32 cellular contexts compared by ENCODE assay signal in genomic region chr3:168926426-168926825, GRCh38.
"Had no signal": no experiment of that assay in that cellular context is flagged by ENCODE, and none has a peak within 500 bp of the region (broad histone marks: within the 10 kb centered on the region; RNA-seq: fewer than 3 reads in every experiment).

No MANE protein-coding gene starts in this region.

- H3K4me1 ChIP-seq: adrenal gland, body of pancreas, esophagus squamous epithelium, gastroesophageal sphincter had no signal

- DNase-seq: activated B cell treated with CpG ODN at 0.5 μM for 24 hours; activated CD4-positive, alpha-beta T cell treated with anti-CD3 and anti-CD28 coated beads for 48 hours; activated CD4-positive, alpha-beta T cell treated with anti-CD3 and anti-CD28 coated beads, Interleukin-2, amount 50 U/mL, for 1 hour; activated CD4-positive, alpha-beta T cell treated with anti-CD3 and anti-CD28 coated beads, Interleukin-2, amount 50 U/mL, for 48 hours; activated CD8-positive, alpha-beta memory T cell treated with anti-CD3 and anti-CD28 coated beads for 24 hours; activated CD8-positive, alpha-beta T cell treated with anti-CD3 and anti-CD28 coated beads for 36 hours; activated effector memory CD4-positive, alpha-beta T cell treated with anti-CD3 and anti-CD28 coated beads, Interleukin-2, amount 50 U/mL, for 16 hours; activated naive CD4-positive, alpha-beta T cell treated with anti-CD3 and anti-CD28 coated beads for 36 hours; activated naive CD8-positive, alpha-beta T cell treated with anti-CD3 and anti-CD28 coated beads for 36 hours; activated naive CD8-positive, alpha-beta T cell treated with anti-CD3 and anti-CD28 coated beads, Interleukin-2, amount 50 U/mL, for 24 hours; activated T-cell treated with anti-CD3 and anti-CD28 coated beads, Interleukin-2, amount 50 U/mL, for 4 hours; adrenal gland; amygdala; aorta; body of pancreas; caudate nucleus; cortex of kidney; dermis blood vessel endothelial cell; effector CD4-positive, alpha-beta T cell; effector memory CD8-positive, alpha-beta T cell; esophagus squamous epithelium; foreskin melanocyte; T-helper 1 cell; T-helper 17 cell; T1000; WERI-Rb-1 had no signal

- H3K27ac ChIP-seq: adrenal gland, body of pancreas, epithelial cell of prostate, esophagus squamous epithelium, gastroesophageal sphincter, WERI-Rb-1 had no signal

- H3K27ac Mint-ChIP-seq: activated B cell treated with CpG ODN at 0.5 μM for 24 hours; activated CD8-positive, alpha-beta T cell treated with anti-CD3 and anti-CD28 coated beads for 36 hours; activated naive CD4-positive, alpha-beta T cell treated with anti-CD3 and anti-CD28 coated beads for 36 hours; activated naive CD4-positive, alpha-beta T cell treated with anti-CD3 and anti-CD28 coated beads, Interleukin-2, amount 50 U/mL, for 24 hours; activated naive CD8-positive, alpha-beta T cell treated with anti-CD3 and anti-CD28 coated beads for 36 hours; activated naive CD8-positive, alpha-beta T cell treated with anti-CD3 and anti-CD28 coated beads, Interleukin-2, amount 50 U/mL, for 24 hours; activated T-helper 17 cell treated with anti-CD3 and anti-CD28 coated beads, Interleukin-2, amount 50 U/mL, for 72 hours; effector memory CD8-positive, alpha-beta T cell; T-helper 17 cell; T-helper 2 cell treated with Interferon-gamma antibody and Interleukin-4, amounts not matched to agents 5 μg/mL and 100 μg/mL, for 36 hours had no signal

- H3K36me3 ChIP-seq: adrenal gland, esophagus squamous epithelium, gastroesophageal sphincter, WERI-Rb-1 had no signal

- H3K9me3 Mint-ChIP-seq: activated B cell treated with CpG ODN at 0.5 μM for 24 hours; activated naive CD4-positive, alpha-beta T cell treated with anti-CD3 and anti-CD28 coated beads for 36 hours; activated naive CD4-positive, alpha-beta T cell treated with anti-CD3 and anti-CD28 coated beads, Interleukin-2, amount 50 U/mL, for 24 hours; activated naive CD8-positive, alpha-beta T cell treated with anti-CD3 and anti-CD28 coated beads for 36 hours; activated naive CD8-positive, alpha-beta T cell treated with anti-CD3 and anti-CD28 coated beads, Interleukin-2, amount 50 U/mL, for 24 hours had no signal

- H3K27me3 ChIP-seq: adrenal gland, body of pancreas, esophagus squamous epithelium, gastroesophageal sphincter had no signal

- H3K27me3 Mint-ChIP-seq: activated B cell treated with CpG ODN at 0.5 μM for 24 hours; activated CD8-positive, alpha-beta T cell treated with anti-CD3 and anti-CD28 coated beads for 36 hours; activated naive CD4-positive, alpha-beta T cell treated with anti-CD3 and anti-CD28 coated beads, Interleukin-2, amount 50 U/mL, for 24 hours; activated naive CD8-positive, alpha-beta T cell treated with anti-CD3 and anti-CD28 coated beads for 36 hours; activated naive CD8-positive, alpha-beta T cell treated with anti-CD3 and anti-CD28 coated beads, Interleukin-2, amount 50 U/mL, for 24 hours; activated T-helper 17 cell treated with anti-CD3 and anti-CD28 coated beads, Interleukin-2, amount 50 U/mL, for 72 hours; effector memory CD8-positive, alpha-beta T cell; T-helper 17 cell had no signal

- H3K36me3 Mint-ChIP-seq: activated naive CD4-positive, alpha-beta T cell treated with anti-CD3 and anti-CD28 coated beads, Interleukin-2, amount 50 U/mL, for 24 hours; activated naive CD8-positive, alpha-beta T cell treated with anti-CD3 and anti-CD28 coated beads for 36 hours had no signal

- H3K9me3 ChIP-seq: adrenal gland, body of pancreas, esophagus squamous epithelium, gastroesophageal sphincter had no signal

- H3K4me3 ChIP-seq: adrenal gland, body of pancreas, esophagus squamous epithelium, gastroesophageal sphincter had no signal

- H3K4me1 Mint-ChIP-seq: activated B cell treated with CpG ODN at 0.5 μM for 24 hours; activated naive CD4-positive, alpha-beta T cell treated with anti-CD3 and anti-CD28 coated beads, Interleukin-2, amount 50 U/mL, for 24 hours; activated naive CD8-positive, alpha-beta T cell treated with anti-CD3 and anti-CD28 coated beads for 36 hours; activated naive CD8-positive, alpha-beta T cell treated with anti-CD3 and anti-CD28 coated beads, Interleukin-2, amount 50 U/mL, for 24 hours; activated T-helper 17 cell treated with anti-CD3 and anti-CD28 coated beads, Interleukin-2, amount 50 U/mL, for 72 hours; T-helper 17 cell had no signal

- H3K4me3 Mint-ChIP-seq: activated B cell treated with CpG ODN at 0.5 μM for 24 hours; activated CD8-positive, alpha-beta T cell treated with anti-CD3 and anti-CD28 coated beads for 36 hours; activated naive CD4-positive, alpha-beta T cell treated with anti-CD3 and anti-CD28 coated beads for 36 hours; activated naive CD4-positive, alpha-beta T cell treated with anti-CD3 and anti-CD28 coated beads, Interleukin-2, amount 50 U/mL, for 24 hours; activated naive CD8-positive, alpha-beta T cell treated with anti-CD3 and anti-CD28 coated beads for 36 hours; activated naive CD8-positive, alpha-beta T cell treated with anti-CD3 and anti-CD28 coated beads, Interleukin-2, amount 50 U/mL, for 24 hours; activated T-cell treated with anti-CD3 and anti-CD28 coated beads, Interleukin-2, amount 50 U/mL, for 4 hours; activated T-helper 17 cell treated with anti-CD3 and anti-CD28 coated beads, Interleukin-2, amount 50 U/mL, for 72 hours; effector memory CD8-positive, alpha-beta T cell; T-helper 17 cell; T-helper 2 cell treated with Interferon-gamma antibody and Interleukin-4, amounts not matched to agents 5 μg/mL and 100 μg/mL, for 36 hours had no signal

- ATAC-seq: activated CD4-positive, CD25-positive, alpha-beta regulatory T cell treated with anti-CD3 and anti-CD28 coated beads, Interleukin-2, amount 50 U/mL, for 24 hours; activated CD8-positive, alpha-beta T cell treated with anti-CD3 and anti-CD28 coated beads for 36 hours; activated naive CD8-positive, alpha-beta T cell treated with anti-CD3 and anti-CD28 coated beads, Interleukin-2, amount 50 U/mL, for 24 hours; activated T-cell treated with anti-CD3 and anti-CD28 coated beads, Interleukin-2, amount 50 U/mL, for 4 hours; activated T-helper 17 cell treated with anti-CD3 and anti-CD28 coated beads, Interleukin-2, amount 50 U/mL, for 72 hours; body of pancreas; effector memory CD8-positive, alpha-beta T cell; gastroesophageal sphincter; T-helper 17 cell had no signal
